In genomic region chr4:19684079-19684478, GRCh38 we compare ENCODE assay signal across 1 cellular context.
TF ChIP-seq lines count a peak whose summit lies in the region.

No MANE protein-coding gene starts in this region.

TF ChIP-seq in H1, 55 proteins besides CTCF, POLR2A, EP300 and RAD21:
- TF ChIP-seq KDM4A (IDR thresholded peaks at IDR 0.05; ENCODE audit: low read depth, low read length, severe bottlenecking) (no peak), RBBP5 (IDR thresholded peaks at IDR 0.05; ENCODE audit: borderline replicate concordance, low read depth, low read length) (no peak), JUND (IDR thresholded peaks at IDR 0.05; ENCODE audit: low read length) (no peak), MAX (IDR thresholded peaks at IDR 0.05) (no peak), BRCA1 (IDR thresholded peaks at IDR 0.05; ENCODE audit: low read depth, low read length) (no peak), TEAD4 (IDR thresholded peaks at IDR 0.05; ENCODE audit: low read depth, low read length) (no peak), ATF2 (IDR thresholded peaks at IDR 0.05; ENCODE audit: low read length) (no peak), E2F6 (IDR thresholded peaks at IDR 0.05) (no peak)
